11 cellular contexts compared by ENCODE assay signal in the genomic region with DNA sequence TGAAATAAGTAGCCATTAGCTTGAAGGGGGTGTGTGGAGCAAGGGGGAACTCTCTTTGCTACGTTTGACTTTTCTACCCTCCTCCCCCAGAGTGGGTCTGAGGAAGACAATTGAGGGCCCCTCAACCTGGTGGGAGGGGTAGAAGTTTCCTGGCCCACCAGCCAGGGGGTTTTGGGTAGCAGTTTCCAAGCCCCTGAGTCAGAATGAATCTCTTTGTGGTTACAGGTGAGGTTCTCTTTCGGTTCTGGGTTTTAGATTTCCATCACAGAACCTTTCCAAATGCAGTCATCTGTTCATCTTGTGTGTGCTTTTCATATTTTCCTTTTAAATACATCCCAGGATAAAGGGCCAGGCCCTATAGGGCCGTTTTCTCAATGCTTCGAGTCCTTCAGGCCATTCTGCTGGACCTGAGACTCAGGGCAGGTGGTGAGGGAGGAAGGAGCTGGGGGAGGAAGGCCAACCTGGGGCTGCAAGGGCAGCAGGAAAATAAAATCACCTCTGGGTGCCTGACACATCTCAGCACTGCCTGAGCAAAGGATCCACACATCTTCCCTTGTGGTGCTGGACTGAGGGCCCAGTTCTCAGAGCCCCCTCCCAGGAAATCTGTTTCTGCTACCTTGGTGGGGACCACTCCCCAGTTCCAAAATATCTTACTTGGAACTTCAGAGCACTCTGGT. TPM values are rescaled to one million over a fixed set of nuclear protein-coding genes. Genes with fewer than 3 reads are reported as not detected.
A peak's percentile ranks its signal among the peaks of the same experiment; 100 is the strongest.
DNase-seq lines count a peak whose midpoint lies in the region; ATAC-seq, FAIRE-seq and TF ChIP-seq lines count a peak whose summit lies in the region.
"Had no signal": no experiment of that assay in that cellular context is flagged by ENCODE, and none has a peak within 500 bp of the region (broad histone marks: within the 10 kb centered on the region; RNA-seq: fewer than 3 reads in every experiment).

No MANE protein-coding gene starts in this region.

- TF ChIP-seq RAD21 in A549 (conservative IDR thresholded peaks at IDR 0.05 in 1 of 2, IDR thresholded peaks at IDR 0.05 in 1 of 2) = no peak

- no peak for ATAC-seq in A549
- ATAC-seq in T-cell (replicated peaks in 1 of 4) = no peak
- ATAC-seq in naive B cell (ENCODE audit: low read depth in 2 of 2) = no peak
- no peak for ATAC-seq in GM21515 (IDR thresholded peaks at IDR 0.05; ENCODE audit: unreplicated experiment)
- no peak for ATAC-seq in HG03571 (IDR thresholded peaks at IDR 0.05; ENCODE audit: unreplicated experiment)
- no peak for ATAC-seq in HG03378 (IDR thresholded peaks at IDR 0.05; ENCODE audit: unreplicated experiment)

- intact Hi-C loops in posterior vena cava (cut with DNase I) = loop anchor here (5.0 to 10.0 kb wide), 2 partner anchors 119 to 131 kb away; no protein-coding TSS in a partner anchor

- H3K27me3 Mint-ChIP-seq in T-cell (no peaks in the 10 kb centered on the region), naive B cell (no peaks in the 10 kb centered on the region)
- peaks cover under 1% of the 10 kb centered on the region for H3K27me3 Mint-ChIP-seq in activated naive CD4-positive, alpha-beta T cell treated with anti-CD3 and anti-CD28 coated beads, Interleukin-2, amount 10 ng/mL, durations not matched to agents 7 days and 5 days

- no peaks in the 10 kb centered on the region for H3K9me3 Mint-ChIP-seq in T-cell
- peaks cover 3% of the 10 kb centered on the region for H3K9me3 Mint-ChIP-seq in activated naive CD4-positive, alpha-beta T cell treated with anti-CD3 and anti-CD28 coated beads, Interleukin-2, amount 10 ng/mL, durations not matched to agents 7 days and 5 days
- H3K9me3 Mint-ChIP-seq in naive B cell = peaks cover 0 to 5% (median 0%) of the 10 kb centered on the region in 7 donors

- H3K27ac Mint-ChIP-seq in T-cell (peak overlapping the region; percentile 82 to 96), naive B cell (peak overlapping the region in 5 of 6 donors; percentile 72 to 97 (median 84))
- peak overlapping the region; percentile 97 for H3K27ac Mint-ChIP-seq in activated naive CD4-positive, alpha-beta T cell treated with anti-CD3 and anti-CD28 coated beads, Interleukin-2, amount 10 ng/mL, durations not matched to agents 7 days and 5 days

- no peak for TF ChIP-seq EP300 in A549 (IDR thresholded peaks at IDR 0.05)

- H3K36me3 Mint-ChIP-seq in T-cell (peaks cover 53% of the 10 kb centered on the region), naive B cell (peaks cover 29 to 40% of the 10 kb centered on the region in 2 donors)
- H3K36me3 Mint-ChIP-seq in activated naive CD4-positive, alpha-beta T cell treated with anti-CD3 and anti-CD28 coated beads, Interleukin-2, amount 10 ng/mL, durations not matched to agents 7 days and 5 days = peaks cover 68% of the 10 kb centered on the region

- peak overlapping the region; percentile 83 for H3K4me2 ChIP-seq in A549

- TF ChIP-seq POLR2A in A549 (IDR thresholded peaks at IDR 0.05; ENCODE audit: low read length) = no peak

- no peak for TF ChIP-seq CTCF in A549 (IDR thresholded peaks at IDR 0.05)

- CTCF ChIA-PET in A549 (lab: Yijun Ruan, JAX) = interaction anchor here (1.0 to 10.4 kb wide), 7 partner anchors 9 to 476 kb away, joined by 3 to 135 read pairs (median 5); no protein-coding TSS in a partner anchor
- CTCF ChIA-PET in T-cell (lab: Charles Lee) = interaction anchor here in 1 of 2 donors (0.7 to 5.5 kb wide), 5 partner anchors 9 to 72 kb away, joined by 3 to 42 read pairs (median 4); no protein-coding TSS in a partner anchor
- CTCF ChIA-PET in activated naive CD4-positive, alpha-beta T cell treated with anti-CD3 and anti-CD28 coated beads, Interleukin-2, amount 10 ng/mL, durations not matched to agents 7 days and 5 days (lab: Charles Lee) = interaction anchor here (1.0 to 13.7 kb wide), 7 partner anchors 28 to 476 kb away, joined by 3 to 96 read pairs (median 4); no protein-coding TSS in a partner anchor

- DNase-seq in A549 (ENCODE audit: low read depth in 1 of 2, low spot score in 1 of 2) (no peak), T-cell (peak in 2 of 34 experiments; percentile 31 to 35), naive B cell (no peak), posterior vena cava (ENCODE audit: low spot score) (no peak)
- peak; percentile 53 for DNase-seq in activated naive CD4-positive, alpha-beta T cell treated with anti-CD3 and anti-CD28 coated beads, Interleukin-2, amount 10 ng/mL, durations not matched to agents 7 days and 5 days
- DNase-seq: NCI-H748 treated with DMSO at 0.1 percent for 48 hours had no signal

- 74% methylated on average over 4 of the region's 4 CpGs for WGBS in A549 (ENCODE audit: missing lambda C conversion rate)

- peaks cover 62 to 75% (median 75%) of the 10 kb centered on the region in 3 donors for H3K4me1 Mint-ChIP-seq in T-cell
- peaks cover 78% of the 10 kb centered on the region for H3K4me1 Mint-ChIP-seq in activated naive CD4-positive, alpha-beta T cell treated with anti-CD3 and anti-CD28 coated beads, Interleukin-2, amount 10 ng/mL, durations not matched to agents 7 days and 5 days
- peaks cover 69 to 82% (median 78%) of the 10 kb centered on the region in 3 donors for H3K4me1 Mint-ChIP-seq in naive B cell

- POLR2A ChIA-PET in A549 (lab: Yijun Ruan, JAX) (interaction anchor here (0.9 to 1.4 kb wide), 2 partner anchors 18 to 38 kb away, joined by 3 to 4 read pairs; no protein-coding TSS in a partner anchor), T-cell (lab: Charles Lee) (interaction anchor here (0.5 to 1.0 kb wide), 8 partner anchors 12 to 92 kb away, joined by 3 to 7 read pairs (median 4); no protein-coding TSS in a partner anchor)

- no peak for FAIRE-seq in A549 (lab: Jason Lieb, UNC)

- H3K27ac ChIP-seq in A549 = peak overlapping the region; percentile 92 to 94; a peak in 5 of 6 replicates

- peak overlapping the region; percentile 79 to 98 (median 92) for H3K4me3 Mint-ChIP-seq in T-cell
- H3K4me3 Mint-ChIP-seq in activated naive CD4-positive, alpha-beta T cell treated with anti-CD3 and anti-CD28 coated beads, Interleukin-2, amount 10 ng/mL, durations not matched to agents 7 days and 5 days = peak overlapping the region; percentile 79
- peak overlapping the region; percentile 58 to 99 (median 96) for H3K4me3 Mint-ChIP-seq in naive B cell

- H3K4me3 ChIP-seq in A549 = peak overlapping the region; percentile 97; the same call in 2 of the 3 replicates
- H3K4me3 ChIP-seq: BLaER1 treated with 17β-estradiol and CSF1 and Interleukin-3, amounts not matched to agents 10 nM and 100 nM; right atrium auricular region had no signal

- no peaks in the 10 kb centered on the region for H3K9me3 ChIP-seq in A549
- H3K9me3 ChIP-seq: BLaER1 treated with 17β-estradiol and CSF1 and Interleukin-3, amounts not matched to agents 10 nM and 100 nM; right atrium auricular region had no signal

- H3K4me1 ChIP-seq in A549 = peaks cover 75% of the 10 kb centered on the region

TF ChIP-seq in A549, 52 proteins besides CTCF, POLR2A, EP300 and RAD21:
- TF ChIP-seq HEYL (CRISPR knock-in tag; IDR thresholded peaks at IDR 0.05) = no peak
- TF ChIP-seq RCOR1 (IDR thresholded peaks at IDR 0.05; ENCODE audit: low read depth, low read length) = no peak
- no peak for TF ChIP-seq CBX8 (IDR thresholded peaks at IDR 0.05)
- TF ChIP-seq ESRRA (IDR thresholded peaks at IDR 0.05; ENCODE audit: borderline replicate concordance, low read length) = no peak
- no peak for TF ChIP-seq KDM5A (IDR thresholded peaks at IDR 0.05)
- TF ChIP-seq FOSB (CRISPR knock-in tag; IDR thresholded peaks at IDR 0.05) = no peak
- TF ChIP-seq, protein P1, sequence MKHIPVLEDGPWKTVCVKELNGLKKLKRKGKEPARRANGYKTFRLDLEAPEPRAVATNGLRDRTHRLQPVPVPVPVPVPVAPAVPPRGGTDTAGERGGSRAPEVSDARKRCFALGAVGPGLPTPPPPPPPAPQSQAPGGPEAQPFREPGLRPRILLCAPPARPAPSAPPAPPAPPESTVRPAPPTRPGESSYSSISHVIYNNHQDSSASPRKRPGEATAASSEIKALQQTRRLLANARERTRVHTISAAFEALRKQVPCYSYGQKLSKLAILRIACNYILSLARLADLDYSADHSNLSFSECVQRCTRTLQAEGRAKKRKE (CRISPR knock-in tag; IDR thresholded peaks at IDR 0.05; ENCODE audit: low read depth) = no peak
- TF ChIP-seq, protein P2, sequence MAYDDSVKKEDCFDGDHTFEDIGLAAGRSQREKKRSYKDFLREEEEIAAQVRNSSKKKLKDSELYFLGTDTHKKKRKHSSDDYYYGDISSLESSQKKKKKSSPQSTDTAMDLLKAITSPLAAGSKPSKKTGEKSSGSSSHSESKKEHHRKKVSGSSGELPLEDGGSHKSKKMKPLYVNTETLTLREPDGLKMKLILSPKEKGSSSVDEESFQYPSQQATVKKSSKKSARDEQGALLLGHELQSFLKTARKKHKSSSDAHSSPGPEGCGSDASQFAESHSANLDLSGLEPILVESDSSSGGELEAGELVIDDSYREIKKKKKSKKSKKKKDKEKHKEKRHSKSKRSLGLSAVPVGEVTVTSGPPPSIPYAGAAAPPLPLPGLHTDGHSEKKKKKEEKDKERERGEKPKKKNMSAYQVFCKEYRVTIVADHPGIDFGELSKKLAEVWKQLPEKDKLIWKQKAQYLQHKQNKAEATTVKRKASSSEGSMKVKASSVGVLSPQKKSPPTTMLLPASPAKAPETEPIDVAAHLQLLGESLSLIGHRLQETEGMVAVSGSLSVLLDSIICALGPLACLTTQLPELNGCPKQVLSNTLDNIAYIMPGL (CRISPR knock-in tag; IDR thresholded peaks at IDR 0.05; ENCODE audit: borderline replicate concordance) = no peak
- no peak for TF ChIP-seq CEBPB (IDR thresholded peaks at IDR 0.05)
- no peak for TF ChIP-seq EHF (CRISPR knock-in tag; IDR thresholded peaks at IDR 0.05)
- no peak for TF ChIP-seq RNF2 (IDR thresholded peaks at IDR 0.05; ENCODE audit: borderline replicate concordance, low read depth)
- no peak for TF ChIP-seq HOXB5 (CRISPR knock-in tag; IDR thresholded peaks at IDR 0.05)
- TF ChIP-seq PHF8 (IDR thresholded peaks at IDR 0.05; ENCODE audit: borderline replicate concordance, low read depth) = no peak
- TF ChIP-seq BHLHE40 (IDR thresholded peaks at IDR 0.05; ENCODE audit: low read depth, low read length) = no peak
- no peak for TF ChIP-seq HDAC2 (IDR thresholded peaks at IDR 0.05)
- TF ChIP-seq NR3C1 (IDR thresholded peaks at IDR 0.05) = no peak
- TF ChIP-seq CHD2 (IDR thresholded peaks at IDR 0.05; ENCODE audit: low read length, partially characterized antibody) = no peak
- TF ChIP-seq CBX2 (IDR thresholded peaks at IDR 0.05; ENCODE audit: borderline replicate concordance, low read depth) = no peak

RNA-seq across cellular contexts. Expression of gene LBH, which starts 4.7 kb away (rescaled TPM):
- polyA plus RNA-seq in A549 (2011; rRNA removed) = 149 and 163 TPM in 2 replicates
- 174 and 289 TPM in 2 replicates for polyA plus RNA-seq in A549 (2012; cell fraction: cytosol; rRNA removed)
- polyA plus RNA-seq in A549 (2012; cell fraction: nucleus; rRNA removed) = 195 and 198 TPM in 2 replicates
- polyA plus RNA-seq in A549 (2017; fragmentation: RNase III; extraction: RNeasy Plus Mini Kit Qiagen cat#74134 plus additional on column Dnase treatment) = 197 to 273 TPM (median 216 TPM) in 3 replicates
- 226 and 241 TPM in 2 replicates for polyA minus RNA-seq in A549 (2011; rRNA and poly(A)+ RNA removed)
- 100 to 1,000 TPM; 209 to 386 (median 323) TPM for total RNA-seq in T-cell
- 100 to 1,000 TPM; 191 to 297 (median 221) TPM for polyA plus RNA-seq in naive B cell (ENCODE audit: low read depth in 6 of 6)
- 100 to 1,000 TPM; 104 to 280 TPM for total RNA-seq in posterior vena cava
